In the genomic region with DNA sequence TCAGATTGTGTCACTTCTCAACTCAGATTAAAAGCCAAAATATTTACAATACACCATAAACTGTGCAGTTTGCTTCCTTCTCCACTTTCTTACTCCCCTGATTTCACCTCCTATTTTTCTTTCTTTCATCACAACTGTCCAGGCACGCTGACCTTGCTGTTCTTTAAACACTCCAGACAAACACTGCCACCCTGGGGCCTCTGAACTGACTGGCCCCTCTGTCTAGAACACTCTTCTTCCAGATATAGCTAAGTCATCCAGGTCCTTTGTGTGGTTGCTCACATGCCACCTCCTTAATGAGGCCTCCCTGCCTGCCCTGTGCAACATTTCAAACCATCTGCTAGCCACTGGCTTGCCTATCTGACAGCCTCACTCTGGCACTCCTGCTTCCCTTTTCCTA, we compare ENCODE assay signal across 13 cellular contexts. TPM values are rescaled to one million over a fixed set of nuclear protein-coding genes. Genes with fewer than 3 reads are reported as not detected.
DNase-seq lines count a peak whose midpoint lies in the region; ATAC-seq, FAIRE-seq and TF ChIP-seq lines count a peak whose summit lies in the region.
"Had no signal": no experiment of that assay in that cellular context is flagged by ENCODE, and none has a peak within 500 bp of the region (broad histone marks: within the 10 kb centered on the region; RNA-seq: fewer than 3 reads in every experiment).

No MANE protein-coding gene starts in this region.

- H3K4me1 Mint-ChIP-seq in naive thymus-derived CD4-positive, alpha-beta T cell = peaks cover 0 to 15% (median 0%) of the 10 kb centered on the region in 7 donors
- H3K4me1 Mint-ChIP-seq: activated naive CD4-positive, alpha-beta T cell treated with anti-CD3 and anti-CD28 coated beads, Interleukin-2, amount 50 U/mL, for 24 hours had no signal

- TF ChIP-seq POLR2A in H54 (IDR thresholded peaks at IDR 0.05; ENCODE audit: low read depth, low read length) (no peak), K562 (conservative IDR thresholded peaks at IDR 0.05) (no peak)

- no peak overlapping the region for H2AFZ ChIP-seq in K562 (ENCODE audit: low read depth, low read length)

- no peaks in the 10 kb centered on the region for H3K79me2 ChIP-seq in K562 (ENCODE audit: control insufficient read depth, insufficient read depth, low read length)

- CTCF ChIA-PET in K562 (lab: Yijun Ruan, JAX; ENCODE audit: low intra/inter-chr PET ratio) = no interaction called here
- CTCF ChIA-PET in naive thymus-derived CD4-positive, alpha-beta T cell (lab: Charles Lee) = no interaction called here

- TF ChIP-seq EP300 in K562 (IDR thresholded peaks at IDR 0.05; ENCODE audit: low read length) = peak; percentile 8; the same call in 1 of the 2 replicates

- peak; percentile 93 for ATAC-seq in K562
- peak; percentile 29 for ATAC-seq in naive thymus-derived CD4-positive, alpha-beta T cell
- no peak for ATAC-seq in GM19397 (IDR thresholded peaks at IDR 0.05; ENCODE audit: unreplicated experiment)
- ATAC-seq in HG02571 (IDR thresholded peaks at IDR 0.05; ENCODE audit: unreplicated experiment) = no peak
- ATAC-seq in GM19328 (IDR thresholded peaks at IDR 0.05; ENCODE audit: unreplicated experiment) = no peak
- ATAC-seq: left colon had no signal

- H3K27ac Mint-ChIP-seq in naive thymus-derived CD4-positive, alpha-beta T cell = no peak overlapping the region
- H3K27ac Mint-ChIP-seq: activated naive CD4-positive, alpha-beta T cell treated with anti-CD3 and anti-CD28 coated beads, Interleukin-2, amount 50 U/mL, for 24 hours had no signal

- H3K4me3 ChIP-seq in K562 = no peak overlapping the region
- H3K4me3 ChIP-seq in naive thymus-derived CD4-positive, alpha-beta T cell (ENCODE audit: low read length) = no peak overlapping the region
- H3K4me3 ChIP-seq: spleen had no signal

- peaks cover 9 to 41% (median 25%) of the 10 kb centered on the region in 5 donors for H3K36me3 Mint-ChIP-seq in naive thymus-derived CD4-positive, alpha-beta T cell

- H3K27me3 Mint-ChIP-seq in naive thymus-derived CD4-positive, alpha-beta T cell = no peaks in the 10 kb centered on the region
- H3K27me3 Mint-ChIP-seq: activated naive CD4-positive, alpha-beta T cell treated with anti-CD3 and anti-CD28 coated beads, Interleukin-2, amount 50 U/mL, for 24 hours had no signal

- no peaks in the 10 kb centered on the region for H3K9me1 ChIP-seq in K562 (ENCODE audit: control insufficient read depth, insufficient read depth, low read length)

- BruUV-seq in K562 (replicated peaks; lab: Mats Ljungman, UMichigan) = no TSS peak

- DNase-seq in H54 (ENCODE audit: insufficient read length, low spot score) (no peak), NCI-H510A treated with DMSO at 0.1 percent for 48 hours (lab: John Stamatoyannopoulos, UW) (peak; percentile 80), K562 (ENCODE audit: extremely low read depth in 1 of 4, low spot score in 3 of 4) (peak in 2 of 4 experiments; percentile 32 to 59), HuH-7.5 (ENCODE audit: low spot score) (no peak)
- DNase-seq in naive thymus-derived CD4-positive, alpha-beta T cell = no peak
- DNase-seq: left colon; NCI-H187; spleen; stimulated activated naive CD4-positive, alpha-beta T cell had no signal

- H4K20me1 ChIP-seq in K562 (replicated peaks; ENCODE audit: control insufficient read depth, insufficient read depth, low read length) = no peaks in the 10 kb centered on the region

- H3K27me3 ChIP-seq in K562 (ENCODE audit: control insufficient read depth in 2 of 2, insufficient read depth in 2 of 2, low read length in 2 of 2) = no peaks in the 10 kb centered on the region
- H3K27me3 ChIP-seq in naive thymus-derived CD4-positive, alpha-beta T cell (ENCODE audit: control insufficient read depth in 2 of 2, insufficient read depth in 2 of 2, low read length in 2 of 2) = no peaks in the 10 kb centered on the region
- H3K27me3 ChIP-seq: spleen had no signal

- WGBS in K562 (ENCODE audit: insufficient coverage, low coverage, missing lambda C conversion rate) = 18% methylated on average over 1 of the region's 1 CpG

- H3K9ac ChIP-seq in K562 (ENCODE audit: insufficient read depth in 1 of 2, low read depth in 2 of 2, low read length in 2 of 2) = peak overlapping the region in 1 of 2 experiments; percentile 50; a peak in 1 of 4 replicates

- H3K27ac ChIP-seq in K562 (ENCODE audit: extremely low read depth, low read depth, low read length) = 0 out of 3 replicates have a peak overlapping the region, but pooled peaks have one; percentile 5
- no peak overlapping the region for H3K27ac ChIP-seq in naive thymus-derived CD4-positive, alpha-beta T cell (ENCODE audit: low read depth, low read length)
- H3K27ac ChIP-seq: spleen had no signal

- TF ChIP-seq RAD21 in K562 (CRISPR knock-in tag; conservative IDR thresholded peaks at IDR 0.05 in 1 of 2, IDR thresholded peaks at IDR 0.05 in 1 of 2) = peak; percentile 42 to 47

- POLR2A ChIA-PET in K562 (lab: Yijun Ruan, JAX) = interaction anchor here (0.6 kb wide), 1 partner anchor 201 kb away, joined by 3 read pairs; no protein-coding TSS in a partner anchor
- POLR2A ChIA-PET in naive thymus-derived CD4-positive, alpha-beta T cell (lab: Charles Lee) = no interaction called here

- H3K9me3 ChIP-seq in K562 (replicated peaks; ENCODE audit: control insufficient read depth, insufficient read depth, low read depth, low read length) = no peaks in the 10 kb centered on the region
- no peaks in the 10 kb centered on the region for H3K9me3 ChIP-seq in naive thymus-derived CD4-positive, alpha-beta T cell (ENCODE audit: control insufficient read depth in 2 of 3, low read length in 3 of 3)

- H3K36me3 ChIP-seq in K562 (ENCODE audit: control insufficient read depth, insufficient read depth, low read length) = no peaks in the 10 kb centered on the region
- no peaks in the 10 kb centered on the region for H3K36me3 ChIP-seq in naive thymus-derived CD4-positive, alpha-beta T cell (ENCODE audit: control insufficient read depth in 2 of 3, insufficient read depth in 3 of 3, low read length in 3 of 3)
- H3K36me3 ChIP-seq: spleen had no signal

- intact Hi-C loops in K562 (cut with micrococcal nuclease) = loop anchor here (5.0 kb wide), 2 partner anchors 166 to 266 kb away; a partner anchor contains a TSS
- intact Hi-C loops in naive thymus-derived CD4-positive, alpha-beta T cell (cut with micrococcal nuclease) = no loop called here

- no peak overlapping the region for H3K4me3 Mint-ChIP-seq in naive thymus-derived CD4-positive, alpha-beta T cell
- H3K4me3 Mint-ChIP-seq: activated naive CD4-positive, alpha-beta T cell treated with anti-CD3 and anti-CD28 coated beads, Interleukin-2, amount 50 U/mL, for 24 hours had no signal

- H3K4me2 ChIP-seq in K562 (ENCODE audit: insufficient read depth, low read length) = no peak overlapping the region

- TF ChIP-seq CTCF in K562 (IDR thresholded peaks at IDR 0.05 in 2 of 3, conservative IDR thresholded peaks at IDR 0.05 in 1 of 3; ENCODE audit: insufficient read depth in 2 of 3, low read depth in 1 of 3, low read length in 3 of 3) = peak in 2 of 3 experiments; percentile 14 to 41; a peak in 3 of 6 replicates

- H3K4me1 ChIP-seq in K562 (replicated peaks in 1 of 2; ENCODE audit: control insufficient read depth in 2 of 2, insufficient read depth in 2 of 2, low read length in 2 of 2) = peaks cover 10 to 11% of the 10 kb centered on the region in 2 experiments; a peak in 4 of 5 replicates
- no peaks in the 10 kb centered on the region for H3K4me1 ChIP-seq in naive thymus-derived CD4-positive, alpha-beta T cell (ENCODE audit: control insufficient read depth in 2 of 2, insufficient read depth in 2 of 2, low read length in 2 of 2)

- in situ Hi-C loops in K562 (cut with MboI) = no loop called here

- H3K9me3 Mint-ChIP-seq in naive thymus-derived CD4-positive, alpha-beta T cell = peaks cover 0 to 19% (median 9%) of the 10 kb centered on the region in 11 donors
- H3K9me3 Mint-ChIP-seq: activated naive CD4-positive, alpha-beta T cell treated with anti-CD3 and anti-CD28 coated beads, Interleukin-2, amount 50 U/mL, for 24 hours had no signal

- FAIRE-seq in H54 (lab: Jason Lieb, UNC) (peak; percentile 57), K562 (lab: Jason Lieb, UNC) (peak; percentile 61)

TF ChIP-seq in K562, 482 proteins besides CTCF, POLR2A, EP300 and RAD21 (continues in another document):
- TF ChIP-seq MAFK (IDR thresholded peaks at IDR 0.05; ENCODE audit: low read length) (0 out of 2 replicates have a peak, but pooled peaks have one; percentile 20), NCOR1 (IDR thresholded peaks at IDR 0.05) (no peak), MEIS2 (IDR thresholded peaks at IDR 0.05; ENCODE audit: partially characterized antibody) (peak; percentile 30), SRSF1 (IDR thresholded peaks at IDR 0.05; ENCODE audit: low read depth, low read length) (no peak), SAFB (IDR thresholded peaks at IDR 0.05; ENCODE audit: borderline replicate concordance, low read depth, low read length) (no peak), GATAD2B (IDR thresholded peaks at IDR 0.05; ENCODE audit: borderline replicate concordance) (no peak), BHLHE40 (IDR thresholded peaks at IDR 0.05; ENCODE audit: low read length) (peak; percentile 68), FOXJ3 (CRISPR knock-in tag; IDR thresholded peaks at IDR 0.05) (no peak), CEBPB (tag; IDR thresholded peaks at IDR 0.05) (0 out of 2 replicates have a peak, but pooled peaks have one; percentile 25), NR2C2 (CRISPR knock-in tag; IDR thresholded peaks at IDR 0.05) (no peak), NR2C2 (tag; IDR thresholded peaks at IDR 0.05) (no peak)

RNA-seq across cellular contexts. Expression of a gene that starts 46.6 kb away (rescaled TPM):
- 14.0 and 18.7 TPM in 2 replicates for total RNA-seq in K562 (2011; cell fraction: chromatin; rRNA removed; ENCODE audit: low replicate concordance)
- total RNA-seq in K562 (2011; cell fraction: nucleolus; rRNA removed) = 10.8 and 15.5 TPM in 2 replicates
- total RNA-seq in K562 (2011; cell fraction: nucleoplasm; rRNA removed) = 16.6 and 23.2 TPM in 2 replicates
- total RNA-seq in K562 (2014; rRNA removed) (7.0 and 7.2 TPM in 2 replicates), K562 (2014; rRNA removed; fragmentation: Illumina TruSeq; extraction: Trizol) (12.0 and 13.9 TPM in 2 replicates), K562 (2015; rRNA removed; fragmentation: Illumina TruSeq; extraction: Trizol) (16.4 and 17.1 TPM in 2 replicates), K562 (2021) (11.6 and 12.2 TPM in 2 replicates)
- polyA plus RNA-seq in K562 (2011; rRNA removed) (11.9 and 16.0 TPM in 2 replicates), K562 (2014; fragmentation: Illumina TruSeq; extraction: Trizol) (18.8 and 19.4 TPM in 2 replicates), K562 (2014; fragmentation: Nextera tagmentation; extraction: Ambion mirVana) (10 to 100 TPM; 14.6 to 15.0 TPM), K562 (2014; rRNA removed) (7.9 and 10.6 TPM in 2 replicates)
- 4.1 and 8.5 TPM in 2 replicates for polyA plus RNA-seq in K562 (2011; cell fraction: cytosol; rRNA removed)
- 4.6 and 4.9 TPM in 2 replicates for polyA plus RNA-seq in K562 (2011; cell fraction: nucleus; rRNA removed)
- polyA plus RNA-seq in K562 (2012) = 17.2 and 19.5 TPM in 2 replicates
- 21.6 and 23.8 TPM in 2 replicates for polyA minus RNA-seq in K562 (2011; rRNA and poly(A)+ RNA removed)
- 7.3 and 14.2 TPM in 2 replicates for polyA minus RNA-seq in K562 (2011; cell fraction: cytosol; rRNA and poly(A)+ RNA removed)
- polyA minus RNA-seq in K562 (2011; cell fraction: nucleus; rRNA and poly(A)+ RNA removed) = 25.7 and 34.7 TPM in 2 replicates
- 1 to 10 TPM; 6.4 to 9.6 (median 8.2) TPM for total RNA-seq in naive thymus-derived CD4-positive, alpha-beta T cell
- polyA plus RNA-seq in naive thymus-derived CD4-positive, alpha-beta T cell = 10 to 100 TPM in 1 of 2 donors, 1 to 10 TPM in 1; 9.1 to 14.4 TPM

Comparison
In these comparisons a context has a peak if more than half of its experiments do, and no peak if none do; other contexts are left out.
1. ATAC-seq: peak in K562 (single experiment) and naive thymus-derived CD4-positive, alpha-beta T cell (single experiment); none in GM19397 (single experiment), HG02571 (single experiment) and GM19328 (single experiment).